21 cellular contexts compared by ENCODE assay signal in the genomic region with DNA sequence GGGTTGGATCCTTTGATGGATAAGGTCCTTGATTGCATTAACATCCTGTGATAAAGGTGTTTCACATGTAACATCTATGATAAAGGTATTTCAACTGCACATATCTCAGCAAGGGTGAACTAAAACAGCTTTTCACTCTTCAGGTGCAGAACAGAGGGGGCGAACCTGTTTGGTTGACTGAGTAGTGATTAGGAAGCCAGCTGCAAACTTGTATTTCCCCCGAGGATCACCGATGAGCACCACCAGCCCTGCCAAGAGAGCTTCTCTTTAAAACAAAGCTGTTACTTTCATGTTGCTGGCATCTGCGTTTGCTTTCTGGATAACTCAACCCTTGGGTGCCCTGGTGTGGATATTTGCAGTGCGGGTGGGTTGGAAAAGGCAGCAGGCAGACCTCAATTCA. TPM values are rescaled to one million over a fixed set of nuclear protein-coding genes. Genes with fewer than 3 reads are reported as not detected.
DNase-seq lines count a peak whose midpoint lies in the region; ATAC-seq and TF ChIP-seq lines count a peak whose summit lies in the region.
"Had no signal": no experiment of that assay in that cellular context is flagged by ENCODE, and none has a peak within 500 bp of the region (broad histone marks: within the 10 kb centered on the region; RNA-seq: fewer than 3 reads in every experiment).

No MANE protein-coding gene starts in this region.

- TF ChIP-seq CTCF in NB4 (IDR thresholded peaks at IDR 0.05; ENCODE audit: low read depth, low read length) (no peak), activated B cell treated with CpG ODN at 0.5 μM for 24 hours (IDR thresholded peaks at IDR 0.05) (no peak)

- DNase-seq in NB4 (ENCODE audit: low read depth): peak; percentile 42
- DNase-seq in activated B cell treated with CpG ODN at 0.5 μM for 24 hours: no peak
- peak; percentile 19 for DNase-seq in naive B cell
- no peak for DNase-seq in NCI-H82 (lab: John Stamatoyannopoulos, UW)
- no peak for DNase-seq in cortex of kidney (lab: John Stamatoyannopoulos, UW)
- DNase-seq in naive thymus-derived CD8-positive, alpha-beta T cell: no peak
- DNase-seq: activated CD4-positive, alpha-beta T cell treated with anti-CD3 and anti-CD28 coated beads, Interleukin-2, amount 10 ng/mL, durations not matched to agents 7 days and 5 days; activated naive CD4-positive, alpha-beta T cell treated with anti-CD3 and anti-CD28 coated beads, Interleukin-2, amount 10 ng/mL, durations not matched to agents 7 days and 5 days; body of pancreas; glutamatergic neuron; GM23248; immature natural killer cell; mesendoderm; NCI-H187; NCI-H510A treated with DMSO at 0.1 percent for 48 hours; PC-9 had no signal

- H3K27ac ChIP-seq in thymus (ENCODE audit: low read depth): peak overlapping the region; percentile 36
- H3K27ac ChIP-seq: GM23248, PC-9 had no signal

- WGBS in thymus: 95% methylated on average over 5 of the region's 5 CpGs

- H3K27me3 Mint-ChIP-seq in activated B cell treated with CpG ODN at 0.5 μM for 24 hours (no peaks in the 10 kb centered on the region), naive B cell (no peaks in the 10 kb centered on the region)
- H3K27me3 Mint-ChIP-seq in naive thymus-derived CD8-positive, alpha-beta T cell: no peaks in the 10 kb centered on the region
- H3K27me3 Mint-ChIP-seq: activated CD4-positive, alpha-beta T cell treated with anti-CD3 and anti-CD28 coated beads, Interleukin-2, amount 10 ng/mL, durations not matched to agents 7 days and 5 days; activated naive CD4-positive, alpha-beta T cell treated with anti-CD3 and anti-CD28 coated beads, Interleukin-2, amount 10 ng/mL, durations not matched to agents 7 days and 5 days; dendritic cell treated with granulocyte-macrophage colony-stimulating factor and Interleukin-4, amounts not matched to agents 40 ng/mL and 50 ng/mL, for 4 days had no signal

- intact Hi-C loops in activated B cell treated with CpG ODN at 0.5 μM for 24 hours (cut with micrococcal nuclease): loop anchor here (5.0 kb wide), 1 partner anchor 38 kb away; the partner anchor contains the start of gene JAG1

- no peaks in the 10 kb centered on the region for H3K9me3 ChIP-seq in thymus (ENCODE audit: control insufficient read depth)
- H3K9me3 ChIP-seq: body of pancreas, MG63 had no signal

- H3K9me3 Mint-ChIP-seq in activated B cell treated with CpG ODN at 0.5 μM for 24 hours: no peaks in the 10 kb centered on the region
- H3K9me3 Mint-ChIP-seq in naive B cell: no peaks in the 10 kb centered on the region
- H3K9me3 Mint-ChIP-seq in naive thymus-derived CD8-positive, alpha-beta T cell: no peaks in the 10 kb centered on the region
- H3K9me3 Mint-ChIP-seq: activated CD4-positive, alpha-beta T cell treated with anti-CD3 and anti-CD28 coated beads, Interleukin-2, amount 10 ng/mL, durations not matched to agents 7 days and 5 days; activated naive CD4-positive, alpha-beta T cell treated with anti-CD3 and anti-CD28 coated beads, Interleukin-2, amount 10 ng/mL, durations not matched to agents 7 days and 5 days; dendritic cell treated with granulocyte-macrophage colony-stimulating factor and Interleukin-4, amounts not matched to agents 40 ng/mL and 50 ng/mL, for 4 days; immature natural killer cell had no signal

- H3K36me3 ChIP-seq in thymus (ENCODE audit: control insufficient read depth, insufficient read depth): no peaks in the 10 kb centered on the region

- peak; percentile 71 for ATAC-seq in activated B cell treated with CpG ODN at 0.5 μM for 24 hours (ENCODE audit: low read depth)
- peak; percentile 88 to 90 for ATAC-seq in naive B cell (ENCODE audit: low read depth in 2 of 2)
- ATAC-seq in HG02852 (IDR thresholded peaks at IDR 0.05; ENCODE audit: unreplicated experiment): no peak
- ATAC-seq in naive thymus-derived CD8-positive, alpha-beta T cell: no peak
- ATAC-seq: body of pancreas, GM12878 had no signal

- POLR2A ChIA-PET in activated B cell treated with CpG ODN at 0.5 μM for 24 hours (lab: Charles Lee): no interaction called here
- POLR2A ChIA-PET in naive thymus-derived CD8-positive, alpha-beta T cell (lab: Charles Lee): no interaction called here

- H3K36me3 Mint-ChIP-seq in activated B cell treated with CpG ODN at 0.5 μM for 24 hours (ENCODE audit: low read depth) (peaks cover 2% of the 10 kb centered on the region), naive B cell (peaks cover 0 to 8% of the 10 kb centered on the region in 2 donors)
- H3K36me3 Mint-ChIP-seq in naive thymus-derived CD8-positive, alpha-beta T cell: peaks cover 0 to 5% (median 0%) of the 10 kb centered on the region in 3 donors
- H3K36me3 Mint-ChIP-seq: activated naive CD4-positive, alpha-beta T cell treated with anti-CD3 and anti-CD28 coated beads, Interleukin-2, amount 10 ng/mL, durations not matched to agents 7 days and 5 days had no signal

- H3K4me1 Mint-ChIP-seq in activated B cell treated with CpG ODN at 0.5 μM for 24 hours: peaks cover 22% of the 10 kb centered on the region
- H3K4me1 Mint-ChIP-seq in naive B cell: peaks cover 13 to 21% (median 18%) of the 10 kb centered on the region in 3 donors
- peaks cover 0 to 23% (median 0%) of the 10 kb centered on the region in 4 donors for H3K4me1 Mint-ChIP-seq in naive thymus-derived CD8-positive, alpha-beta T cell
- H3K4me1 Mint-ChIP-seq: immature natural killer cell had no signal

- H3K27me3 ChIP-seq in thymus (ENCODE audit: control insufficient read depth, insufficient read depth): no peaks in the 10 kb centered on the region
- H3K27me3 ChIP-seq: body of pancreas, MG63 had no signal

- no peak overlapping the region for H3K27ac Mint-ChIP-seq in activated B cell treated with CpG ODN at 0.5 μM for 24 hours
- peak overlapping the region in 2 of 6 donors; percentile 21 to 22 for H3K27ac Mint-ChIP-seq in naive B cell
- H3K27ac Mint-ChIP-seq in naive thymus-derived CD8-positive, alpha-beta T cell: no peak overlapping the region
- H3K27ac Mint-ChIP-seq: activated CD4-positive, alpha-beta T cell treated with anti-CD3 and anti-CD28 coated beads, Interleukin-2, amount 10 ng/mL, durations not matched to agents 7 days and 5 days; activated naive CD4-positive, alpha-beta T cell treated with anti-CD3 and anti-CD28 coated beads, Interleukin-2, amount 10 ng/mL, durations not matched to agents 7 days and 5 days; dendritic cell treated with granulocyte-macrophage colony-stimulating factor and Interleukin-4, amounts not matched to agents 40 ng/mL and 50 ng/mL, for 4 days; immature natural killer cell had no signal

- no peaks in the 10 kb centered on the region for H3K4me1 ChIP-seq in thymus (ENCODE audit: control insufficient read depth, insufficient read depth, low read length)

- H3K4me3 Mint-ChIP-seq in activated B cell treated with CpG ODN at 0.5 μM for 24 hours (no peak overlapping the region), naive B cell (peak overlapping the region in 4 of 8 donors; percentile 13 to 73 (median 52))
- H3K4me3 Mint-ChIP-seq in naive thymus-derived CD8-positive, alpha-beta T cell: no peak overlapping the region
- H3K4me3 Mint-ChIP-seq: activated CD4-positive, alpha-beta T cell treated with anti-CD3 and anti-CD28 coated beads, Interleukin-2, amount 10 ng/mL, durations not matched to agents 7 days and 5 days; activated naive CD4-positive, alpha-beta T cell treated with anti-CD3 and anti-CD28 coated beads, Interleukin-2, amount 10 ng/mL, durations not matched to agents 7 days and 5 days; dendritic cell treated with granulocyte-macrophage colony-stimulating factor and Interleukin-4, amounts not matched to agents 40 ng/mL and 50 ng/mL, for 4 days; immature natural killer cell had no signal

- CTCF ChIA-PET in activated B cell treated with CpG ODN at 0.5 μM for 24 hours (lab: Charles Lee): no interaction called here

- no peak for TF ChIP-seq POLR2A in NB4 (IDR thresholded peaks at IDR 0.05; ENCODE audit: extremely low read depth, insufficient read length)

- H3K4me3 ChIP-seq in NB4 (ENCODE audit: low read depth, low read length) (no peak overlapping the region), thymus (ENCODE audit: low read length) (no peak overlapping the region)
- H3K4me3 ChIP-seq: body of pancreas, GM12878, GM23248, MG63, PC-9 had no signal

RNA-seq across cellular contexts. Expression of gene JAG1, which starts 39.6 kb away (rescaled TPM):
- total RNA-seq in activated B cell treated with CpG ODN at 0.5 μM for 24 hours: not detected in 2 replicates
- polyA plus RNA-seq in naive B cell (ENCODE audit: low read depth in 6 of 6): under 1 TPM in 3 of 6 donors, not detected in 3; 0.05 to 0.06 (median 0.06) TPM
- 18.4 TPM for polyA plus RNA-seq in thymus
- total RNA-seq in naive thymus-derived CD8-positive, alpha-beta T cell: under 1 TPM in 1 of 2 experiments, not detected in 1; 0.18 TPM
- polyA plus RNA-seq in naive thymus-derived CD8-positive, alpha-beta T cell: under 1 TPM in 2 of 3 donors, not detected in 1; 0.05 to 0.06 TPM

Comparison
In these comparisons a context has a peak if more than half of its experiments do, and no peak if none do; other contexts are left out.
1. DNase-seq: peak in NB4 (single experiment) and naive B cell (single experiment); none in activated B cell treated with CpG ODN at 0.5 μM for 24 hours (single experiment), NCI-H82 (single experiment), cortex of kidney (single experiment) and naive thymus-derived CD8-positive, alpha-beta T cell (0 of 10).
2. ATAC-seq: peak in activated B cell treated with CpG ODN at 0.5 μM for 24 hours (single experiment) and naive B cell (2 of 2); none in HG02852 (single experiment) and naive thymus-derived CD8-positive, alpha-beta T cell (0 of 2).
3. RNA of gene JAG1, which starts 39.6 kb away (polyA plus RNA-seq): 18.4 TPM in thymus (single experiment); 0.05 to 0.06 TPM in naive B cell and 0.05 to 0.06 TPM in naive thymus-derived CD8-positive, alpha-beta T cell; every median in the first group is over 10 times any median in the second.